9 cellular contexts compared by ENCODE assay signal in the genomic region with DNA sequence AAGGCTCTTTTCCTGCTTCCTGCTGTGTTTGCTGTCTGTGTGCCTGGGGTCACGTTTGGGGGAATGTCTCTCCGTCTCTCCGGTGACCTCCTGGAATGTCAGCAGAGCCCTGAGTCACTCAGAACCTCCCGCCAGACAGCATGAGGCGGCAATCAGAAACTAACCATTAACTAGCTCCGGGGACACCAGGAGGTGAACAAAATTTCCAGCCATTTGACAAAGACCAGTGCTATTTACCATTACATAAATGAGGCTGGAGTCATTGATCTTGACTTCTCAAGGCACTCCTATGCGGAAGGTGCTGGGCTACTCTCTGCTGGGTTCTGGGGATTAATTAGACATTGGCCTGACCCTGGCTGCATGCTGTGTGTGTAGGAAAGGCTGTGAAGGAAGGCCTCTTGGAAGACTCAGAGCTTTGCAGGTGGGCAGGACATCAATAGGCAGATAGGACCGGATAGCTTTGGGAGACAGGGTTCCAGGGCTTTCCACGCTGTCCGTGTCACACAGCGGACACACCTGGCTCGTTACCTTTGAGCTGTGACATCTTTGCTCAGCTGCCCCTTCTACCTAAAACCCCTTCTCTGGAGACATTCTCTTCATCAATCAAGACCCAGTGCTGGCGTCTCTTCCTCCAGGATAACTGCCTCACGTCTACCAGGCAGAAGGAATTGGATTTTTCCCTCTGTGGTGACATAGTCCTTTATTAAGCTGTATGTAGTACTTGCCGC.
DNase-seq lines count a peak whose midpoint lies in the region; ATAC-seq, FAIRE-seq and TF ChIP-seq lines count a peak whose summit lies in the region.
"Had no signal": no experiment of that assay in that cellular context is flagged by ENCODE, and none has a peak within 500 bp of the region (broad histone marks: within the 10 kb centered on the region; RNA-seq: fewer than 3 reads in every experiment).

No MANE protein-coding gene starts in this region.

- H3K9me3 ChIP-seq in HEK293 (ENCODE audit: control insufficient read depth, insufficient read depth, low read depth, low read length) (no peaks in the 10 kb centered on the region), small intestine (ENCODE audit: control insufficient read depth, low read depth) (no peaks in the 10 kb centered on the region)
- H3K9me3 ChIP-seq: heart left ventricle had no signal

- DNase-seq in iPS-NIHi11 (ENCODE audit: low spot score) (peak; percentile 47), small intestine (peak; percentile 76), NCI-H146 (lab: John Stamatoyannopoulos, UW) (no peak)
- DNase-seq in activated CD4-positive, alpha-beta T cell treated with anti-CD3 and anti-CD28 coated beads, Interleukin-2, amount 10 ng/mL, durations not matched to agents 24 days and 14 days, result no peak
- DNase-seq: heart left ventricle; stimulated activated CD4-positive, alpha-beta T cell treated with anti-CD3 and anti-CD28 coated beads, Interleukin-1b, Interleukin-23, amount 100 ng/mL, for 48 hours had no signal

- no peaks in the 10 kb centered on the region for H3K27me3 ChIP-seq in small intestine (ENCODE audit: control insufficient read depth in 2 of 2, insufficient read depth in 2 of 2, low read length in 2 of 2)
- H3K27me3 ChIP-seq: heart left ventricle had no signal

- H3K4me3 Mint-ChIP-seq in activated CD4-positive, alpha-beta T cell treated with anti-CD3 and anti-CD28 coated beads, Interleukin-2, amount 10 ng/mL, durations not matched to agents 24 days and 14 days, result no peak overlapping the region

- intact Hi-C loops in activated CD4-positive, alpha-beta T cell treated with anti-CD3 and anti-CD28 coated beads, Interleukin-2, amount 10 ng/mL, durations not matched to agents 24 days and 14 days (cut with micrococcal nuclease), result loop anchor here (10.0 kb wide), 1 partner anchor 385 kb away; no protein-coding TSS in a partner anchor

- H3K4me1 Mint-ChIP-seq in activated CD4-positive, alpha-beta T cell treated with anti-CD3 and anti-CD28 coated beads, Interleukin-2, amount 10 ng/mL, durations not matched to agents 24 days and 14 days, result peaks cover 42% of the 10 kb centered on the region

- H3K27ac ChIP-seq in HEK293 (ENCODE audit: extremely low read depth, low read depth, low read length) (no peak overlapping the region), VCaP (peak overlapping the region; percentile 71), small intestine (ENCODE audit: low read depth in 1 of 2, low read length in 1 of 2) (peak overlapping the region in 1 of 2 donors; percentile 51)

- CTCF ChIA-PET in HEK293 (lab: Yijun Ruan, JAX), result interaction anchor here (1.3 kb wide), 1 partner anchor 12 kb away, joined by 3 read pairs; no protein-coding TSS in a partner anchor

- H3K4me3 ChIP-seq in HEK293 (ENCODE audit: low read depth, low read length), result no peak overlapping the region
- H3K4me3 ChIP-seq in small intestine (ENCODE audit: low read depth in 1 of 2, low read length in 2 of 2), result no peak overlapping the region
- H3K4me3 ChIP-seq: heart left ventricle had no signal

- H3K36me3 Mint-ChIP-seq in activated CD4-positive, alpha-beta T cell treated with anti-CD3 and anti-CD28 coated beads, Interleukin-2, amount 10 ng/mL, durations not matched to agents 24 days and 14 days (ENCODE audit: low read depth), result peaks cover 22% of the 10 kb centered on the region

- no peak overlapping the region for H3K27ac Mint-ChIP-seq in activated CD4-positive, alpha-beta T cell treated with anti-CD3 and anti-CD28 coated beads, Interleukin-2, amount 10 ng/mL, durations not matched to agents 24 days and 14 days

- ATAC-seq in GM18870 (IDR thresholded peaks at IDR 0.05; ENCODE audit: unreplicated experiment), result no peak

- H3K9me3 Mint-ChIP-seq in activated CD4-positive, alpha-beta T cell treated with anti-CD3 and anti-CD28 coated beads, Interleukin-2, amount 10 ng/mL, durations not matched to agents 24 days and 14 days, result peaks cover 4% of the 10 kb centered on the region

- H3K27me3 Mint-ChIP-seq in activated CD4-positive, alpha-beta T cell treated with anti-CD3 and anti-CD28 coated beads, Interleukin-2, amount 10 ng/mL, durations not matched to agents 24 days and 14 days, result no peaks in the 10 kb centered on the region

- H3K4me1 ChIP-seq in HEK293 (ENCODE audit: control insufficient read depth, insufficient read depth, low read length), result no peaks in the 10 kb centered on the region
- H3K4me1 ChIP-seq in small intestine (ENCODE audit: control insufficient read depth in 2 of 2, insufficient read depth in 1 of 2, low read depth in 1 of 2, low read length in 1 of 2), result peaks cover 0 to 4% of the 10 kb centered on the region in 2 donors

- FAIRE-seq in small intestine (lab: Jason Lieb, UNC), result no peak

- 57 to 67% (median 67%) methylated on average over 15 of the region's 15 CpGs for WGBS in small intestine, 3 donors

- no peaks in the 10 kb centered on the region for H3K36me3 ChIP-seq in HEK293 (ENCODE audit: control insufficient read depth in 2 of 2, insufficient read depth in 1 of 2, low read length in 2 of 2)
- H3K36me3 ChIP-seq in small intestine (ENCODE audit: control insufficient read depth in 2 of 2, insufficient read depth in 2 of 2, low read length in 2 of 2), result no peaks in the 10 kb centered on the region
- H3K36me3 ChIP-seq: heart left ventricle had no signal

- POLR2A ChIA-PET in HEK293 (lab: Yijun Ruan, JAX), result no interaction called here

- TF ChIP-seq CTCF in HEK293 (tag by site-specific recombination; IDR thresholded peaks at IDR 0.05) (no peak), VCaP (conservative IDR thresholded peaks at IDR 0.05) (no peak)

TF ChIP-seq in HEK293, 187 proteins besides CTCF, POLR2A, EP300 and RAD21:
- TF ChIP-seq ZSCAN16 (tag by site-specific recombination; IDR thresholded peaks at IDR 0.05) (no peak), ZNF664 (tag by site-specific recombination; IDR thresholded peaks at IDR 0.05) (no peak), ZIC2 (tag by site-specific recombination; IDR thresholded peaks at IDR 0.05) (peak; percentile 68)

Comparison
In these comparisons a context has a peak if more than half of its experiments do, and no peak if none do; other contexts are left out.
1. DNase-seq: peak in iPS-NIHi11 (single experiment) and small intestine (single experiment); none in NCI-H146 (single experiment) and activated CD4-positive, alpha-beta T cell treated with anti-CD3 and anti-CD28 coated beads, Interleukin-2, amount 10 ng/mL, durations not matched to agents 24 days and 14 days (single experiment).